2 cellular contexts compared by ENCODE assay signal in genomic region chr4:37825943-37826281, GRCh38.
TF ChIP-seq lines count a peak whose summit lies in the region.

No MANE protein-coding gene starts in this region.

TF ChIP-seq in SK-N-SH, 30 proteins besides CTCF, POLR2A, EP300 and RAD21:
- no peak for TF ChIP-seq USF2 (IDR thresholded peaks at IDR 0.05; ENCODE audit: borderline replicate concordance, low read depth, low read length)
- TF ChIP-seq ELF1 (IDR thresholded peaks at IDR 0.05) = no peak
- no peak for TF ChIP-seq YY1 (IDR thresholded peaks at IDR 0.05; ENCODE audit: low read depth)
- no peak for TF ChIP-seq SMC3 (IDR thresholded peaks at IDR 0.05; ENCODE audit: low read depth, low read length)
- TF ChIP-seq ZBTB33 (IDR thresholded peaks at IDR 0.05; ENCODE audit: borderline replicate concordance, low read depth) = no peak
- no peak for TF ChIP-seq USF1 (IDR thresholded peaks at IDR 0.05; ENCODE audit: borderline replicate concordance, low read depth)
- TF ChIP-seq NRF1 (IDR thresholded peaks at IDR 0.05; ENCODE audit: low read depth, low read length) = no peak
- TF ChIP-seq TCF12 (IDR thresholded peaks at IDR 0.05) = no peak
- TF ChIP-seq REST (IDR thresholded peaks at IDR 0.05; ENCODE audit: low read depth, low read length) = no peak
- TF ChIP-seq FOSL2 (IDR thresholded peaks at IDR 0.05; ENCODE audit: borderline replicate concordance, low read depth) = no peak
- no peak for TF ChIP-seq RCOR1 (IDR thresholded peaks at IDR 0.05; ENCODE audit: low read length)
- no peak for TF ChIP-seq EZH2phosphoT487 (IDR thresholded peaks at IDR 0.05; ENCODE audit: borderline replicate concordance, low read depth)
- TF ChIP-seq PBX3 (IDR thresholded peaks at IDR 0.05) = no peak
- TF ChIP-seq FOXJ3 (CRISPR knock-in tag; IDR thresholded peaks at IDR 0.05) = no peak
- TF ChIP-seq JUND (IDR thresholded peaks at IDR 0.05) = no peak
- no peak for TF ChIP-seq RFX5 (IDR thresholded peaks at IDR 0.05; ENCODE audit: low read length)
- no peak for TF ChIP-seq FOXM1 (IDR thresholded peaks at IDR 0.05; ENCODE audit: low read depth)
- no peak for TF ChIP-seq SIN3A (IDR thresholded peaks at IDR 0.05; ENCODE audit: borderline replicate concordance, low read depth, low read length)
- no peak for TF ChIP-seq CHD2 (IDR thresholded peaks at IDR 0.05; ENCODE audit: low read length, partially characterized antibody)
- TF ChIP-seq MAX (IDR thresholded peaks at IDR 0.05; ENCODE audit: low read depth) = no peak

TF ChIP-seq in H1, 55 proteins besides CTCF, POLR2A, EP300 and RAD21:
- TF ChIP-seq CREB1 (IDR thresholded peaks at IDR 0.05) = no peak
- no peak for TF ChIP-seq CHD1 (IDR thresholded peaks at IDR 0.05; ENCODE audit: low read depth, low read length)
- TF ChIP-seq NANOG (IDR thresholded peaks at IDR 0.05; ENCODE audit: insufficient read depth, low read depth, low read length, poor library complexity, severe bottlenecking) = no peak
- no peak for TF ChIP-seq RFX5 (IDR thresholded peaks at IDR 0.05; ENCODE audit: borderline replicate concordance, low read depth, low read length)
- no peak for TF ChIP-seq SUZ12 (IDR thresholded peaks at IDR 0.05; ENCODE audit: low read length)
- TF ChIP-seq EZH2 (IDR thresholded peaks at IDR 0.05; ENCODE audit: low read depth, low read length, severe bottlenecking) = no peak
